Comparison of ENCODE assay signal across 8 cellular contexts in genomic region chr19:38977445-38978314, GRCh38. TPM values are rescaled to one million over a fixed set of nuclear protein-coding genes. Genes with fewer than 3 reads are reported as not detected.
DNase-seq lines count a peak whose midpoint lies in the region; ATAC-seq and TF ChIP-seq lines count a peak whose summit lies in the region.

No MANE protein-coding gene starts in this region.

- H3K27me3 Mint-ChIP-seq in activated CD8-positive, alpha-beta memory T cell treated with anti-CD3 and anti-CD28 coated beads, Interleukin-2, amount 10 ng/mL, durations not matched to agents 7 days and 5 days: peaks cover 21% of the 10 kb centered on the region
- H3K27me3 Mint-ChIP-seq in activated naive CD8-positive, alpha-beta T cell treated with anti-CD3 and anti-CD28 coated beads, Interleukin-2, amount 50 U/mL, for 24 hours: peaks cover 27% of the 10 kb centered on the region

- intact Hi-C loops in esophagus squamous epithelium (cut with DNase I): no loop called here

- H3K9me3 Mint-ChIP-seq in activated CD8-positive, alpha-beta memory T cell treated with anti-CD3 and anti-CD28 coated beads, Interleukin-2, amount 10 ng/mL, durations not matched to agents 7 days and 5 days (ENCODE audit: low read depth): peaks cover 9% of the 10 kb centered on the region
- no peaks in the 10 kb centered on the region for H3K9me3 Mint-ChIP-seq in activated naive CD8-positive, alpha-beta T cell treated with anti-CD3 and anti-CD28 coated beads, Interleukin-2, amount 50 U/mL, for 24 hours

- H3K9me3 ChIP-seq in esophagus squamous epithelium: no peaks in the 10 kb centered on the region

- H3K4me3 Mint-ChIP-seq in activated CD8-positive, alpha-beta memory T cell treated with anti-CD3 and anti-CD28 coated beads, Interleukin-2, amount 10 ng/mL, durations not matched to agents 7 days and 5 days: no peak overlapping the region
- no peak overlapping the region for H3K4me3 Mint-ChIP-seq in activated naive CD8-positive, alpha-beta T cell treated with anti-CD3 and anti-CD28 coated beads, Interleukin-2, amount 50 U/mL, for 24 hours

- H3K27ac ChIP-seq in esophagus squamous epithelium: no peak overlapping the region

- DNase-seq in activated CD8-positive, alpha-beta memory T cell treated with anti-CD3 and anti-CD28 coated beads, Interleukin-2, amount 10 ng/mL, durations not matched to agents 7 days and 5 days: peak; percentile 88
- DNase-seq in activated CD8-positive, alpha-beta memory T cell treated with anti-CD3 and anti-CD28 coated beads for 24 hours: no peak
- peak; percentile 45 for DNase-seq in activated naive CD8-positive, alpha-beta T cell treated with anti-CD3 and anti-CD28 coated beads, Interleukin-2, amount 50 U/mL, for 24 hours
- DNase-seq in stimulated activated CD8-positive, alpha-beta memory T cell treated with anti-CD3 and anti-CD28 coated beads, Interleukin-4, amount 100 ng/mL, for 48 hours: peak; percentile 79
- DNase-seq in esophagus squamous epithelium (lab: John Stamatoyannopoulos, UW) (no peak), cerebellar nuclear complex (lab: John Stamatoyannopoulos, UW) (no peak), NCI-H1436 treated with DMSO at 0.1 percent for 48 hours (lab: John Stamatoyannopoulos, UW) (no peak)

- CTCF ChIA-PET in activated CD8-positive, alpha-beta memory T cell treated with anti-CD3 and anti-CD28 coated beads, Interleukin-2, amount 10 ng/mL, durations not matched to agents 7 days and 5 days (lab: Charles Lee): interaction anchor here (0.6 to 1.1 kb wide), 6 partner anchors 9 to 320 kb away, joined by 3 read pairs; partner anchors contain the start of gene FBXO27

- peaks cover 8% of the 10 kb centered on the region for H3K36me3 Mint-ChIP-seq in activated CD8-positive, alpha-beta memory T cell treated with anti-CD3 and anti-CD28 coated beads, Interleukin-2, amount 10 ng/mL, durations not matched to agents 7 days and 5 days
- no peaks in the 10 kb centered on the region for H3K36me3 Mint-ChIP-seq in activated naive CD8-positive, alpha-beta T cell treated with anti-CD3 and anti-CD28 coated beads, Interleukin-2, amount 50 U/mL, for 24 hours (ENCODE audit: low read depth)

- peak overlapping the region; percentile 68 for H3K27ac Mint-ChIP-seq in activated CD8-positive, alpha-beta memory T cell treated with anti-CD3 and anti-CD28 coated beads, Interleukin-2, amount 10 ng/mL, durations not matched to agents 7 days and 5 days
- H3K27ac Mint-ChIP-seq in activated naive CD8-positive, alpha-beta T cell treated with anti-CD3 and anti-CD28 coated beads, Interleukin-2, amount 50 U/mL, for 24 hours: no peak overlapping the region

- peaks cover 0 to 15% (median 0%) of the 10 kb centered on the region in 4 donors for H3K27me3 ChIP-seq in esophagus squamous epithelium

- H3K4me1 Mint-ChIP-seq in activated CD8-positive, alpha-beta memory T cell treated with anti-CD3 and anti-CD28 coated beads, Interleukin-2, amount 10 ng/mL, durations not matched to agents 7 days and 5 days: peaks cover 24% of the 10 kb centered on the region
- peaks cover 28% of the 10 kb centered on the region for H3K4me1 Mint-ChIP-seq in activated naive CD8-positive, alpha-beta T cell treated with anti-CD3 and anti-CD28 coated beads, Interleukin-2, amount 50 U/mL, for 24 hours

- 69 to 71% methylated on average over 14 of the region's 15 CpGs for WGBS in esophagus squamous epithelium, 2 donors

- H3K4me3 ChIP-seq in esophagus squamous epithelium: no peak overlapping the region

- ATAC-seq in activated CD8-positive, alpha-beta memory T cell treated with anti-CD3 and anti-CD28 coated beads, Interleukin-2, amount 10 ng/mL, durations not matched to agents 7 days and 5 days: peak; percentile 94
- ATAC-seq in HG03159 (IDR thresholded peaks at IDR 0.05; ENCODE audit: unreplicated experiment): peak; percentile 66
- ATAC-seq in activated naive CD8-positive, alpha-beta T cell treated with anti-CD3 and anti-CD28 coated beads, Interleukin-2, amount 50 U/mL, for 24 hours: peak; percentile 98

- peaks cover 11 to 29% (median 12%) of the 10 kb centered on the region in 3 donors for H3K4me1 ChIP-seq in esophagus squamous epithelium

- TF ChIP-seq POLR2A in esophagus squamous epithelium (IDR thresholded peaks at IDR 0.05): no peak

- TF ChIP-seq CTCF in esophagus squamous epithelium (IDR thresholded peaks at IDR 0.05): no peak

- no peaks in the 10 kb centered on the region for H3K36me3 ChIP-seq in esophagus squamous epithelium

RNA-seq across cellular contexts. Expression of gene FBXO17, which starts 2.1 kb away (rescaled TPM):
- total RNA-seq in activated CD8-positive, alpha-beta memory T cell treated with anti-CD3 and anti-CD28 coated beads, Interleukin-2, amount 10 ng/mL, durations not matched to agents 7 days and 5 days: under 1 TPM in 1 of 2 experiments, not detected in 1; 0.12 TPM
- 10 to 100 TPM in 1 of 4 donors, 1 to 10 TPM in 3; 3.9 to 18.3 (median 8.8) TPM for total RNA-seq in esophagus squamous epithelium

RNA-seq across cellular contexts. Expression of gene MRPS12, which starts 46.9 kb away (rescaled TPM):
- 10 to 100 TPM; 62.0 to 73.7 TPM for total RNA-seq in activated CD8-positive, alpha-beta memory T cell treated with anti-CD3 and anti-CD28 coated beads, Interleukin-2, amount 10 ng/mL, durations not matched to agents 7 days and 5 days
- total RNA-seq in esophagus squamous epithelium: 10 to 100 TPM; 27.2 to 74.6 (median 44.2) TPM

RNA-seq across cellular contexts. Expression of gene SARS2, which starts 47.1 kb away (rescaled TPM):
- 10 to 100 TPM; 45.7 to 46.4 TPM for total RNA-seq in activated CD8-positive, alpha-beta memory T cell treated with anti-CD3 and anti-CD28 coated beads, Interleukin-2, amount 10 ng/mL, durations not matched to agents 7 days and 5 days
- total RNA-seq in esophagus squamous epithelium: 10 to 100 TPM; 21.2 to 32.7 (median 25.2) TPM

RNA-seq across cellular contexts. Expression of gene FBXO27, which starts 54.7 kb away (rescaled TPM):
- total RNA-seq in activated CD8-positive, alpha-beta memory T cell treated with anti-CD3 and anti-CD28 coated beads, Interleukin-2, amount 10 ng/mL, durations not matched to agents 7 days and 5 days: under 1 TPM in 1 of 2 experiments, not detected in 1; 0.19 TPM
- total RNA-seq in esophagus squamous epithelium: 10 to 100 TPM in 2 of 4 donors, 1 to 10 TPM in 2; 5.7 to 14.0 (median 8.3) TPM

Comparison
In these comparisons a context has a peak if more than half of its experiments do, and no peak if none do; other contexts are left out.
1. DNase-seq: peak in activated CD8-positive, alpha-beta memory T cell treated with anti-CD3 and anti-CD28 coated beads, Interleukin-2, amount 10 ng/mL, durations not matched to agents 7 days and 5 days (single experiment), activated naive CD8-positive, alpha-beta T cell treated with anti-CD3 and anti-CD28 coated beads, Interleukin-2, amount 50 U/mL, for 24 hours (single experiment) and stimulated activated CD8-positive, alpha-beta memory T cell treated with anti-CD3 and anti-CD28 coated beads, Interleukin-4, amount 100 ng/mL, for 48 hours (single experiment); none in activated CD8-positive, alpha-beta memory T cell treated with anti-CD3 and anti-CD28 coated beads for 24 hours (single experiment), esophagus squamous epithelium (single experiment), cerebellar nuclear complex (0 of 2) and NCI-H1436 treated with DMSO at 0.1 percent for 48 hours (single experiment).
2. RNA of gene FBXO17, which starts 2.1 kb away (total RNA-seq): 3.9 to 18.3 TPM in esophagus squamous epithelium; 0.12 TPM in activated CD8-positive, alpha-beta memory T cell treated with anti-CD3 and anti-CD28 coated beads, Interleukin-2, amount 10 ng/mL, durations not matched to agents 7 days and 5 days; every median in the first group is over 4 times any median in the second.
3. Peak in every context shown above with its lines, with median percentiles within 50 percentile points of each other: ATAC-seq.